Comparison of ENCODE assay signal across 7 cellular contexts in genomic region chr2:229193281-229193680, GRCh38.
"Had no signal": no experiment of that assay in that cellular context is flagged by ENCODE, and none has a peak within 500 bp of the region (broad histone marks: within the 10 kb centered on the region; RNA-seq: fewer than 3 reads in every experiment).

No MANE protein-coding gene starts in this region.

- H2AFZ ChIP-seq: GM23338 had no signal

- H3K4me3 ChIP-seq: GM23338, K562 had no signal

- DNase-seq: H9, HCEC 1CT, IMR-90, KG1 had no signal

- H3K27ac ChIP-seq: HL-60 had no signal

- H3K4me2 ChIP-seq: GM23338 had no signal
